14 cellular contexts compared by ENCODE assay signal in genomic region chr20:57790176-57790575, GRCh38.
DNase-seq lines count a peak whose midpoint lies in the region; ATAC-seq and TF ChIP-seq lines count a peak whose summit lies in the region.
"Had no signal": no experiment of that assay in that cellular context is flagged by ENCODE, and none has a peak within 500 bp of the region (broad histone marks: within the 10 kb centered on the region; RNA-seq: fewer than 3 reads in every experiment).

No MANE protein-coding gene starts in this region.

- no peak overlapping the region for H3K4me3 ChIP-seq in BLaER1
- H3K4me3 ChIP-seq in GM23338, result no peak overlapping the region
- H3K4me3 ChIP-seq in spleen, result no peak overlapping the region

- H3K9me3 Mint-ChIP-seq in GM23338, result no peaks in the 10 kb centered on the region
- H3K9me3 Mint-ChIP-seq: CD4-positive, CD25-positive, alpha-beta regulatory T cell had no signal

- peaks cover 13% of the 10 kb centered on the region for H3K4me1 Mint-ChIP-seq in GM23338
- H3K4me1 Mint-ChIP-seq: CD4-positive, CD25-positive, alpha-beta regulatory T cell had no signal

- H3K79me2 ChIP-seq in GM23338 (replicated peaks; ENCODE audit: insufficient read depth), result no peaks in the 10 kb centered on the region

- DNase-seq in GM23338 (ENCODE audit: low spot score) (no peak), islet precursor cell (peak; percentile 32), spleen (peak; percentile 25), C1 segment of cervical spinal cord (lab: John Stamatoyannopoulos, UW) (no peak)
- DNase-seq: BE2C; CD4-positive, CD25-positive, alpha-beta regulatory T cell; DMS53; GF-D8; IMR-90; KBM-7 had no signal

- WGBS in spleen, 5 donors, result 81 to 89% (median 82%) methylated on average over 8 of the region's 8 CpGs

- no peaks in the 10 kb centered on the region for H3K27me3 ChIP-seq in BLaER1
- H3K27me3 ChIP-seq in GM23338 (ENCODE audit: insufficient read depth), result no peaks in the 10 kb centered on the region
- H3K27me3 ChIP-seq in spleen (replicated peaks in 1 of 7), result no peaks in the 10 kb centered on the region
- H3K27me3 ChIP-seq: BE2C had no signal

- H3K4me3 Mint-ChIP-seq in GM23338, result no peak overlapping the region
- H3K4me3 Mint-ChIP-seq: CD4-positive, CD25-positive, alpha-beta regulatory T cell had no signal

- no peak overlapping the region for H3K27ac ChIP-seq in BLaER1
- no peak overlapping the region for H3K27ac ChIP-seq in GM23338 (ENCODE audit: low read depth)
- no peak overlapping the region for H3K27ac ChIP-seq in spleen

- ATAC-seq in GM23338 (no peak), GM21528 (IDR thresholded peaks at IDR 0.05; ENCODE audit: low FRiP score, unreplicated experiment) (no peak), GM18868 (IDR thresholded peaks at IDR 0.05; ENCODE audit: unreplicated experiment) (no peak)
- ATAC-seq: HCT116 had no signal

- H3K9ac ChIP-seq in BLaER1, result no peak overlapping the region

- peaks cover 31% of the 10 kb centered on the region for H3K4me1 ChIP-seq in BLaER1
- H3K4me1 ChIP-seq in GM23338 (ENCODE audit: insufficient read depth), result no peaks in the 10 kb centered on the region
- H3K4me1 ChIP-seq in spleen, result peaks cover 0 to 26% (median 2%) of the 10 kb centered on the region in 6 donors

- peaks cover 3% of the 10 kb centered on the region for H3K27me3 Mint-ChIP-seq in GM23338 (ENCODE audit: insufficient read depth, low read depth, poor library complexity)
- H3K27me3 Mint-ChIP-seq: CD4-positive, CD25-positive, alpha-beta regulatory T cell had no signal

- H3K36me3 Mint-ChIP-seq in GM23338 (ENCODE audit: low read depth), result no peaks in the 10 kb centered on the region
- H3K36me3 Mint-ChIP-seq: CD4-positive, CD25-positive, alpha-beta regulatory T cell had no signal

- no peaks in the 10 kb centered on the region for H3K36me3 ChIP-seq in BLaER1
- H3K36me3 ChIP-seq in GM23338 (ENCODE audit: insufficient read depth), result no peaks in the 10 kb centered on the region
- H3K36me3 ChIP-seq in spleen, result no peaks in the 10 kb centered on the region
- H3K36me3 ChIP-seq: BE2C had no signal

- intact Hi-C loops in spleen (cut with DNase I; ENCODE audit: low total_unique reads), result no loop called here

- TF ChIP-seq POLR2A in spleen (IDR thresholded peaks at IDR 0.05), result no peak

- H3K9me3 ChIP-seq in BLaER1 (no peaks in the 10 kb centered on the region), spleen (no peaks in the 10 kb centered on the region)
- H3K9me3 ChIP-seq: BE2C had no signal

- no peaks in the 10 kb centered on the region for H3F3A ChIP-seq in GM23338 (replicated peaks; ENCODE audit: low read depth)

- H2AFZ ChIP-seq in GM23338, result 0 out of 2 replicates have a peak overlapping the region, but pooled peaks have one; percentile 20

- H4K20me1 ChIP-seq in BLaER1, result no peaks in the 10 kb centered on the region
- H4K20me1 ChIP-seq in GM23338 (replicated peaks; ENCODE audit: insufficient read depth), result no peaks in the 10 kb centered on the region

- H3K9me2 ChIP-seq in GM23338 (ENCODE audit: insufficient read depth), result no peaks in the 10 kb centered on the region

- no peak overlapping the region for H3K27ac Mint-ChIP-seq in GM23338
- H3K27ac Mint-ChIP-seq: CD4-positive, CD25-positive, alpha-beta regulatory T cell had no signal

- H3K4me2 ChIP-seq in BLaER1 (peak overlapping the region; percentile 10; the same call in 1 of the 2 replicates), GM23338 (no peak overlapping the region)

- TF ChIP-seq CTCF in GM23338 (conservative IDR thresholded peaks at IDR 0.05; ENCODE audit: low read depth in 2 of 2), result no peak
- no peak for TF ChIP-seq CTCF in spleen (IDR thresholded peaks at IDR 0.05 in 8 of 11, conservative IDR thresholded peaks at IDR 0.05 in 3 of 11)

TF ChIP-seq in GM23338, 12 proteins besides CTCF, POLR2A, EP300 and RAD21 (continues in another document):
- TF ChIP-seq ZNF114 (CRISPR knock-in tag; IDR thresholded peaks at IDR 0.05) (no peak), STAT1 (IDR thresholded peaks at IDR 0.05; ENCODE audit: unreplicated experiment) (no peak), NANOG (IDR thresholded peaks at IDR 0.05; ENCODE audit: borderline replicate concordance) (no peak), ETS1 (IDR thresholded peaks at IDR 0.05) (no peak), CREB1 (CRISPR knock-in tag; IDR thresholded peaks at IDR 0.05; ENCODE audit: low read depth) (no peak), JUNB (IDR thresholded peaks at IDR 0.05; ENCODE audit: unreplicated experiment) (no peak), ZNF331 (CRISPR knock-in tag; IDR thresholded peaks at IDR 0.05; ENCODE audit: low read depth) (no peak), ZNF462 (CRISPR knock-in tag; IDR thresholded peaks at IDR 0.05) (no peak), EZH2 (IDR thresholded peaks at IDR 0.05; ENCODE audit: low read depth, unreplicated experiment) (no peak), EZH2phosphoT487 (IDR thresholded peaks at IDR 0.05; ENCODE audit: unreplicated experiment) (no peak)

Comparison
In these comparisons a context has a peak if more than half of its experiments do, and no peak if none do; other contexts are left out.
1. DNase-seq: peak in islet precursor cell (single experiment) and spleen (single experiment); none in GM23338 (single experiment) and C1 segment of cervical spinal cord (0 of 14).